Comparison of ENCODE assay signal across 25 cellular contexts in genomic region chr1:58950897-58951296, GRCh38.
"Had no signal": no experiment of that assay in that cellular context is flagged by ENCODE, and none has a peak within 500 bp of the region (broad histone marks: within the 10 kb centered on the region; RNA-seq: fewer than 3 reads in every experiment).

No MANE protein-coding gene starts in this region.

- H3K36me3 Mint-ChIP-seq: activated naive CD8-positive, alpha-beta T cell treated with anti-CD3 and anti-CD28 coated beads for 36 hours; brain; natural killer cell treated with Interleukin-12 subunit alpha and Interleukin-12 subunit beta and Interleukin-15 and Interleukin-18, amount 100 ng/mL, for 72 hours had no signal

- H3K36me3 ChIP-seq: adrenal gland, ascending aorta, cardiac muscle cell, gastroesophageal sphincter, left lung, lower lobe of right lung, spleen, tibial nerve had no signal

- H3K4me3 ChIP-seq: adrenal gland, ascending aorta, cardiac muscle cell, coronary artery, dorsolateral prefrontal cortex, gastroesophageal sphincter, hepatocyte, left lung, lower lobe of right lung, mucosa of descending colon, spleen, tibial nerve had no signal

- H3K9me3 ChIP-seq: adrenal gland, ascending aorta, gastroesophageal sphincter, left lung, lower lobe of right lung, mucosa of descending colon, tibial nerve had no signal

- H3K27me3 ChIP-seq: adrenal gland, ascending aorta, cardiac muscle cell, gastroesophageal sphincter, hepatocyte, left lung, spleen, tibial nerve had no signal

- H3K27ac Mint-ChIP-seq: activated B cell treated with CpG ODN at 0.5 μM for 24 hours; activated CD8-positive, alpha-beta T cell treated with anti-CD3 and anti-CD28 coated beads for 36 hours; activated naive CD4-positive, alpha-beta T cell treated with anti-CD3 and anti-CD28 coated beads for 36 hours; activated naive CD8-positive, alpha-beta T cell treated with anti-CD3 and anti-CD28 coated beads for 36 hours; brain; effector memory CD8-positive, alpha-beta T cell; natural killer cell treated with Interleukin-12 subunit alpha and Interleukin-12 subunit beta and Interleukin-15 and Interleukin-18, amount 100 ng/mL, for 72 hours had no signal

- H3K27me3 Mint-ChIP-seq: activated B cell treated with CpG ODN at 0.5 μM for 24 hours; activated CD8-positive, alpha-beta T cell treated with anti-CD3 and anti-CD28 coated beads for 36 hours; activated naive CD8-positive, alpha-beta T cell treated with anti-CD3 and anti-CD28 coated beads for 36 hours; effector memory CD8-positive, alpha-beta T cell had no signal

- H3K27ac ChIP-seq: adrenal gland, ascending aorta, cardiac muscle cell, coronary artery, dorsolateral prefrontal cortex, gastroesophageal sphincter, hepatocyte, left lung, lower lobe of right lung, spleen, tibial nerve had no signal

- DNase-seq: activated B cell treated with CpG ODN at 0.5 μM for 24 hours; activated CD4-positive, alpha-beta T cell treated with anti-CD3 and anti-CD28 coated beads, Interleukin-2, amount 50 U/mL, for 1 hour; activated CD8-positive, alpha-beta T cell treated with anti-CD3 and anti-CD28 coated beads for 36 hours; activated effector memory CD4-positive, alpha-beta T cell treated with Interleukin-2 at 50 U/mL for 16 hours; activated naive CD4-positive, alpha-beta T cell treated with anti-CD3 and anti-CD28 coated beads for 36 hours; activated naive CD8-positive, alpha-beta T cell treated with anti-CD3 and anti-CD28 coated beads for 36 hours; adrenal gland; dorsolateral prefrontal cortex; effector memory CD8-positive, alpha-beta T cell; left lung; lower lobe of right lung; mucosa of descending colon; posterior cingulate gyrus; right cardiac atrium; spleen; stimulated activated naive CD4-positive, alpha-beta T cell; T-helper 2 cell had no signal

- H3K9me3 Mint-ChIP-seq: activated B cell treated with CpG ODN at 0.5 μM for 24 hours; effector memory CD8-positive, alpha-beta T cell had no signal

- ATAC-seq: activated CD8-positive, alpha-beta T cell treated with anti-CD3 and anti-CD28 coated beads for 36 hours; effector memory CD8-positive, alpha-beta T cell; gastroesophageal sphincter; left lung; lower lobe of right lung; mucosa of descending colon; natural killer cell treated with Interleukin-12 subunit alpha and Interleukin-12 subunit beta and Interleukin-15 and Interleukin-18, amount 100 ng/mL, for 72 hours; right cardiac atrium had no signal

- H3K4me1 ChIP-seq: adrenal gland, ascending aorta, gastroesophageal sphincter, left lung, lower lobe of right lung, spleen, tibial nerve had no signal

- H3K4me3 Mint-ChIP-seq: activated B cell treated with CpG ODN at 0.5 μM for 24 hours; activated CD8-positive, alpha-beta T cell treated with anti-CD3 and anti-CD28 coated beads for 36 hours; activated naive CD4-positive, alpha-beta T cell treated with anti-CD3 and anti-CD28 coated beads for 36 hours; activated naive CD8-positive, alpha-beta T cell treated with anti-CD3 and anti-CD28 coated beads for 36 hours; brain; effector memory CD8-positive, alpha-beta T cell; natural killer cell treated with Interleukin-12 subunit alpha and Interleukin-12 subunit beta and Interleukin-15 and Interleukin-18, amount 100 ng/mL, for 72 hours had no signal

- H3K4me1 Mint-ChIP-seq: brain had no signal
